Comparison of ENCODE assay signal across 9 cellular contexts in the genomic region with DNA sequence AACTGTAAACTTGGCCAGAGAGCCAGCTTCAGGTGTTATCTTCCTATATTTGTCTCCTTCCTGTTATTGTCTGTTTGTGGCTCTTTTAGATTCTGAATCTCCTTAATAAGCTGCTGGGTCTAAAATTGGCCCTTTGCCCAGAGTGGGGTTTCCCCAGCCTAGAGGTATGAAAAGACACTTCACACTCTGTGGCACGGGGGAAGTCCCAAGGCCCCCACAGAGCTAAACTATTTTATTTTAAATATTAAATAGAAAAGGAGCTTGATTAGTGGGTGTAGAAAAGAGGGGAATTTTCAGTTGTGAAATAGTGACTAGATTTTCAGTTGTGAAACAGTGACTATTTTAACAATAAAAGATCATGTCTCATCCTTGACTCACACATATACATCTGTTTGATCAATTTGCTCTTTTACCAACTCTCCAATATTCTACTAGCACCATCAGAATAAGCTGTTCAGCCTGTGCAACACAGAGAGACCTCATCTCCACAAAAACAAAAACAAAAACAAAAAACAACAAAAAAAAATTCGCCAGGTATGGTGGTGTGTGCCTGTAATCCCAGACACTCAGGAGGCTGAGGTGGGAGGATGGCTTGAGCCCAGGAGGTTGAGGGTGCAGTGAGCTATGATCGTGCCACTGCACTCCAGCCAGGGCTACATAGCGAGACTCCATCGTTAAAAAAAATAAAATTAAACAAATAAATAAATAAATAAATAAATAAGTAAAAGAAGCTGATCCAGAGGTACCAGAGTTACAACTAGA. TPM values are rescaled to one million over a fixed set of nuclear protein-coding genes. Genes with fewer than 3 reads are reported as not detected.
DNase-seq lines count a peak whose midpoint lies in the region; ATAC-seq and TF ChIP-seq lines count a peak whose summit lies in the region.
"Had no signal": no experiment of that assay in that cellular context is flagged by ENCODE, and none has a peak within 500 bp of the region (broad histone marks: within the 10 kb centered on the region; RNA-seq: fewer than 3 reads in every experiment).

No MANE protein-coding gene starts in this region.

- H3K9me3 ChIP-seq in psoas muscle = no peaks in the 10 kb centered on the region

- H3K27me3 ChIP-seq in psoas muscle (ENCODE audit: insufficient read depth in 3 of 3, low read length in 2 of 3) = no peaks in the 10 kb centered on the region

- H3K36me3 ChIP-seq in psoas muscle (ENCODE audit: insufficient read depth in 1 of 2, low read depth in 1 of 2) = no peaks in the 10 kb centered on the region

- H3K4me3 ChIP-seq in psoas muscle = no peak overlapping the region

- no peak overlapping the region for H3K27ac ChIP-seq in psoas muscle

- no peaks in the 10 kb centered on the region for H3K4me1 ChIP-seq in psoas muscle

- intact Hi-C loops in psoas muscle (cut with DNase I) = no loop called here

- 85 to 90% (median 87%) methylated on average over 5 of the region's 5 CpGs for WGBS in psoas muscle, 3 donors

- no peak for TF ChIP-seq CTCF in psoas muscle (IDR thresholded peaks at IDR 0.05)

- ATAC-seq in GM18907 (IDR thresholded peaks at IDR 0.05; ENCODE audit: unreplicated experiment) (peak; percentile 94), HG03066 (IDR thresholded peaks at IDR 0.05; ENCODE audit: low read depth, unreplicated experiment) (peak; percentile 97), psoas muscle (no peak)
- ATAC-seq: right cardiac atrium had no signal

- DNase-seq in activated CD4-positive, CD25-positive, alpha-beta regulatory T cell treated with anti-CD3 and anti-CD28 coated beads, Interleukin-2, amount 50 U/mL, for 16 hours (ENCODE audit: low read depth, low spot score) = peak; percentile 66
- DNase-seq in effector CD4-positive, alpha-beta T cell = peak; percentile 85
- peak; percentile 71 for DNase-seq in stimulated activated CD8-positive, alpha-beta memory T cell treated with anti-CD3 and anti-CD28 coated beads, Interleukin-7, amount 100 ng/mL, for 24 hours (ENCODE audit: low read depth)
- no peak for DNase-seq in GOT3 (lab: John Stamatoyannopoulos, UW)
- no peak for DNase-seq in psoas muscle
- DNase-seq in cerebellum (ENCODE audit: low spot score) = no peak

RNA-seq across cellular contexts. Expression of a gene that starts 24.9 kb away (rescaled TPM):
- total RNA-seq in psoas muscle = 10 to 100 TPM; 17.6 to 24.8 (median 20.1) TPM
- polyA plus RNA-seq in psoas muscle = 10 to 100 TPM; 11.6 to 27.1 (median 21.6) TPM
- total RNA-seq in cerebellum = 32.3 TPM

RNA-seq across cellular contexts. Expression of a gene that starts 36.5 kb away (rescaled TPM):
- total RNA-seq in psoas muscle (1 to 10 TPM in 2 of 4 donors, under 1 TPM in 2; 0.67 to 1.2 (median 0.97) TPM), cerebellum (0.18 TPM)
- polyA plus RNA-seq in psoas muscle = under 1 TPM; 0.24 to 0.64 (median 0.26) TPM

Comparison
In these comparisons a context has a peak if more than half of its experiments do, and no peak if none do; other contexts are left out.
1. ATAC-seq: peak in GM18907 (single experiment) and HG03066 (single experiment); none in psoas muscle (0 of 4).
2. DNase-seq: peak in activated CD4-positive, CD25-positive, alpha-beta regulatory T cell treated with anti-CD3 and anti-CD28 coated beads, Interleukin-2, amount 50 U/mL, for 16 hours (single experiment), effector CD4-positive, alpha-beta T cell (single experiment) and stimulated activated CD8-positive, alpha-beta memory T cell treated with anti-CD3 and anti-CD28 coated beads, Interleukin-7, amount 100 ng/mL, for 24 hours (single experiment); none in GOT3 (single experiment), psoas muscle (0 of 2) and cerebellum (single experiment).